1 cellular context compared by ENCODE assay signal in the genomic region with DNA sequence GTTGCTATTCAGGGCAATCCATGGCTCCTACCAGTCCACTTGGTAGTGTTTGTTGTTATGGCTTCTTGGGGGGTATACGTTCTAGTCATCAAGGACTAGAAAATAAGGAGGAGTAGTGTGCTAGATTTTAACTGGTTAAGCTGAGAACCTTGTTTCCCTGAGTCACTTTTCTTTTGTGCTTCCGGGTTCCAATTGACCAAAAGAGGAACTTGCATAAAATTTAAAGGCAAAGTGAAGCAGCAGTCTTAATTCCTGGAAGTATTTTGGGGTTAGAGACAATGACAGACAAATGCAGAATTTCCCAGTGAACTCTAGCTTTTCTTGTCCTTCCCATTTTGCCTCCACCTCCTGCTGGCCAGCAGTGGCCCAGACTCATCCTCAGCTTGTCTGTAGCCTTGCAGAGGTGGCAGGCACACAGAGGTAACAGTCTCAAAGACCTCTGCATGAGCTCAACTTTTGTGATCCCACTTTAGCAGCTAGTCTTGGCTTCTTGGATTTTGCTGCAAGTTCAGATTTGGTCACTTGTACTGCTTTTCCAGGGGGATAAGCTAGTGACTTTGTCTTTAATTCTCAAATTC.
TF ChIP-seq lines count a peak whose summit lies in the region.

No MANE protein-coding gene starts in this region.

TF ChIP-seq in SK-N-SH treated with all-trans-retinoic acid at 6 μM for 48 hours, 23 proteins besides CTCF, POLR2A, EP300 and RAD21 (continued from another document):
- TF ChIP-seq, protein P1, sequence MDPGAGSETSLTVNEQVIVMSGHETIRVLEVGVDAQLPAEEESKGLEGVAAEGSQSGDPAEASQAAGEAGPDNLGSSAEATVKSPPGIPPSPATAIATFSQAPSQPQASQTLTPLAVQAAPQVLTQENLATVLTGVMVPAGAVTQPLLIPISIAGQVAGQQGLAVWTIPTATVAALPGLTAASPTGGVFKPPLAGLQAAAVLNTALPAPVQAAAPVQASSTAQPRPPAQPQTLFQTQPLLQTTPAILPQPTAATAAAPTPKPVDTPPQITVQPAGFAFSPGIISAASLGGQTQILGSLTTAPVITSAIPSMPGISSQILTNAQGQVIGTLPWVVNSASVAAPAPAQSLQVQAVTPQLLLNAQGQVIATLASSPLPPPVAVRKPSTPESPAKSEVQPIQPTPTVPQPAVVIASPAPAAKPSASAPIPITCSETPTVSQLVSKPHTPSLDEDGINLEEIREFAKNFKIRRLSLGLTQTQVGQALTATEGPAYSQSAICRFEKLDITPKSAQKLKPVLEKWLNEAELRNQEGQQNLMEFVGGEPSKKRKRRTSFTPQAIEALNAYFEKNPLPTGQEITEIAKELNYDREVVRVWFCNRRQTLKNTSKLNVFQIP (CRISPR knock-in tag; IDR thresholded peaks at IDR 0.05; ENCODE audit: borderline replicate concordance, low read depth), result no peak
- TF ChIP-seq ZFP30 (CRISPR knock-in tag; IDR thresholded peaks at IDR 0.05) (no peak), ZNF8 (CRISPR knock-in tag; IDR thresholded peaks at IDR 0.05) (no peak)
- TF ChIP-seq, protein P2, sequence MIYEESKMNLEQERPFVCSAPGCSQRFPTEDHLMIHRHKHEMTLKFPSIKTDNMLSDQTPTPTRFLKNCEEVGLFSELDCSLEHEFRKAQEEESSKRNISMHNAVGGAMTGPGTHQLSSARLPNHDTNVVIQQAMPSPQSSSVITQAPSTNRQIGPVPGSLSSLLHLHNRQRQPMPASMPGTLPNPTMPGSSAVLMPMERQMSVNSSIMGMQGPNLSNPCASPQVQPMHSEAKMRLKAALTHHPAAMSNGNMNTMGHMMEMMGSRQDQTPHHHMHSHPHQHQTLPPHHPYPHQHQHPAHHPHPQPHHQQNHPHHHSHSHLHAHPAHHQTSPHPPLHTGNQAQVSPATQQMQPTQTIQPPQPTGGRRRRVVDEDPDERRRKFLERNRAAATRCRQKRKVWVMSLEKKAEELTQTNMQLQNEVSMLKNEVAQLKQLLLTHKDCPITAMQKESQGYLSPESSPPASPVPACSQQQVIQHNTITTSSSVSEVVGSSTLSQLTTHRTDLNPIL (CRISPR knock-in tag; IDR thresholded peaks at IDR 0.05; ENCODE audit: low read depth), result no peak
